23 cellular contexts compared by ENCODE assay signal in the genomic region with DNA sequence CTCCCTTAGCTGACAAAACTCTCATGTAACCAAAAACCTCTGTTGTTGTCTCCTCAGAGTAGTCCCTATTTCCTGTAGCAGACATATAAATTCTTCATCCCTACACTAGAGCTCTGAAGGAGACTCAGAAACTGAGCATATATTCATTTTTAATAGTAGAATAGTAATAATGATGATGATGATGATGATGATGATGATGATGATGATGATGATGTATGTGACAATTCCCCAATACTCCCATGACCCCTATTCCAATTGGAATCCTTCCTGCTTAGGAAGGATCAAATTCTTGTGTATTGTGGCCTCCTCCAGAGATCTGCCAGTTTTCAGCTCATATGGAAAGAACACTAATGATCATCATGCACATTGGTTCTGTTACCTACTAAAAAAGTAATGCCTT. TPM values are rescaled to one million over a fixed set of nuclear protein-coding genes. Genes with fewer than 3 reads are reported as not detected.
DNase-seq lines count a peak whose midpoint lies in the region; ATAC-seq and TF ChIP-seq lines count a peak whose summit lies in the region.
"Had no signal": no experiment of that assay in that cellular context is flagged by ENCODE, and none has a peak within 500 bp of the region (broad histone marks: within the 10 kb centered on the region; RNA-seq: fewer than 3 reads in every experiment).

No MANE protein-coding gene starts in this region.

- H3K4me1 ChIP-seq in HEK293 (ENCODE audit: control insufficient read depth, insufficient read depth, low read length): peaks cover 8% of the 10 kb centered on the region
- H3K4me1 ChIP-seq in subcutaneous abdominal adipose tissue (ENCODE audit: control insufficient read depth in 5 of 5, insufficient read depth in 5 of 5, low read length in 5 of 5): peaks cover 0 to 4% (median 0%) of the 10 kb centered on the region in 5 donors
- H3K4me1 ChIP-seq in prostate gland (replicated peaks): no peaks in the 10 kb centered on the region
- H3K4me1 ChIP-seq: BE2C, BLaER1 had no signal

- TF ChIP-seq CTCF in HEK293 (tag by site-specific recombination; IDR thresholded peaks at IDR 0.05) (no peak), prostate gland (IDR thresholded peaks at IDR 0.05) (no peak)

- H3K27me3 ChIP-seq in subcutaneous abdominal adipose tissue (ENCODE audit: control insufficient read depth in 5 of 5, insufficient read depth in 4 of 5, low read length in 5 of 5) (no peaks in the 10 kb centered on the region), prostate gland (replicated peaks; ENCODE audit: insufficient read depth) (no peaks in the 10 kb centered on the region)
- H3K27me3 ChIP-seq: BE2C, BLaER1 had no signal

- H3K9me3 ChIP-seq in HEK293 (ENCODE audit: control insufficient read depth, insufficient read depth, low read depth, low read length): no peaks in the 10 kb centered on the region
- no peaks in the 10 kb centered on the region for H3K9me3 ChIP-seq in subcutaneous abdominal adipose tissue (ENCODE audit: control insufficient read depth in 5 of 5, low read length in 5 of 5)
- H3K9me3 ChIP-seq in prostate gland: no peaks in the 10 kb centered on the region
- H3K9me3 ChIP-seq: BE2C, BLaER1 had no signal

- no peak for ATAC-seq in GM18858 (IDR thresholded peaks at IDR 0.05; ENCODE audit: unreplicated experiment)
- ATAC-seq: GM12878 had no signal

- no peak for TF ChIP-seq POLR2A in prostate gland (IDR thresholded peaks at IDR 0.05)

- H3K4me3 ChIP-seq in HEK293 (ENCODE audit: low read depth, low read length) (no peak overlapping the region), subcutaneous abdominal adipose tissue (ENCODE audit: low read depth in 1 of 5, low read length in 5 of 5) (no peak overlapping the region), prostate gland (no peak overlapping the region)
- H3K4me3 ChIP-seq: BLaER1, GM12878 had no signal

- H3K27ac ChIP-seq in HEK293 (ENCODE audit: extremely low read depth, low read depth, low read length) (no peak overlapping the region), subcutaneous abdominal adipose tissue (ENCODE audit: low read depth, low read length) (peak overlapping the region; percentile 12), prostate gland (no peak overlapping the region)
- H3K27ac ChIP-seq: BLaER1 had no signal

- intact Hi-C loops in prostate gland (cut with DNase I): no loop called here

- H3K36me3 ChIP-seq in HEK293 (ENCODE audit: control insufficient read depth in 2 of 2, insufficient read depth in 1 of 2, low read length in 2 of 2) (no peaks in the 10 kb centered on the region), subcutaneous abdominal adipose tissue (ENCODE audit: control insufficient read depth in 5 of 5, insufficient read depth in 5 of 5, low read length in 5 of 5) (peaks cover 0 to 12% (median 10%) of the 10 kb centered on the region in 5 donors), prostate gland (no peaks in the 10 kb centered on the region)
- H3K36me3 ChIP-seq: BE2C, BLaER1 had no signal

- CTCF ChIA-PET in HEK293 (lab: Yijun Ruan, JAX): no interaction called here

- DNase-seq in NCI-H69 (lab: John Stamatoyannopoulos, UW) (peak; percentile 19), prostate gland (ENCODE audit: low spot score) (no peak)
- DNase-seq: 8988T; ACHN; BE2C; C1 segment of cervical spinal cord; CD4-positive, alpha-beta memory T cell; CD4-positive, CD25-positive, alpha-beta regulatory T cell; CD8-positive, alpha-beta memory T cell; COR-L47; DMS 273 treated with DMSO at 0.1 percent for 48 hours; DMS153; DMS53; DMS79; DND-41; EL; GDM1 had no signal

- POLR2A ChIA-PET in HEK293 (lab: Yijun Ruan, JAX): no interaction called here

- peak overlapping the region in 1 of 5 donors; percentile 42 for H3K9ac ChIP-seq in subcutaneous abdominal adipose tissue (ENCODE audit: low read length in 5 of 5)
- H3K9ac ChIP-seq: BLaER1 had no signal

TF ChIP-seq in HEK293, 187 proteins besides CTCF, POLR2A, EP300 and RAD21:
- TF ChIP-seq, protein P1, sequence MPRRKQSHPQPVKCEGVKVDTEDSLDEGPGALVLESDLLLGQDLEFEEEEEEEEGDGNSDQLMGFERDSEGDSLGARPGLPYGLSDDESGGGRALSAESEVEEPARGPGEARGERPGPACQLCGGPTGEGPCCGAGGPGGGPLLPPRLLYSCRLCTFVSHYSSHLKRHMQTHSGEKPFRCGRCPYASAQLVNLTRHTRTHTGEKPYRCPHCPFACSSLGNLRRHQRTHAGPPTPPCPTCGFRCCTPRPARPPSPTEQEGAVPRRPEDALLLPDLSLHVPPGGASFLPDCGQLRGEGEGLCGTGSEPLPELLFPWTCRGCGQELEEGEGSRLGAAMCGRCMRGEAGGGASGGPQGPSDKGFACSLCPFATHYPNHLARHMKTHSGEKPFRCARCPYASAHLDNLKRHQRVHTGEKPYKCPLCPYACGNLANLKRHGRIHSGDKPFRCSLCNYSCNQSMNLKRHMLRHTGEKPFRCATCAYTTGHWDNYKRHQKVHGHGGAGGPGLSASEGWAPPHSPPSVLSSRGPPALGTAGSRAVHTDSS (tag by site-specific recombination; IDR thresholded peaks at IDR 0.05): peak; percentile 93
- TF ChIP-seq, protein P2, sequence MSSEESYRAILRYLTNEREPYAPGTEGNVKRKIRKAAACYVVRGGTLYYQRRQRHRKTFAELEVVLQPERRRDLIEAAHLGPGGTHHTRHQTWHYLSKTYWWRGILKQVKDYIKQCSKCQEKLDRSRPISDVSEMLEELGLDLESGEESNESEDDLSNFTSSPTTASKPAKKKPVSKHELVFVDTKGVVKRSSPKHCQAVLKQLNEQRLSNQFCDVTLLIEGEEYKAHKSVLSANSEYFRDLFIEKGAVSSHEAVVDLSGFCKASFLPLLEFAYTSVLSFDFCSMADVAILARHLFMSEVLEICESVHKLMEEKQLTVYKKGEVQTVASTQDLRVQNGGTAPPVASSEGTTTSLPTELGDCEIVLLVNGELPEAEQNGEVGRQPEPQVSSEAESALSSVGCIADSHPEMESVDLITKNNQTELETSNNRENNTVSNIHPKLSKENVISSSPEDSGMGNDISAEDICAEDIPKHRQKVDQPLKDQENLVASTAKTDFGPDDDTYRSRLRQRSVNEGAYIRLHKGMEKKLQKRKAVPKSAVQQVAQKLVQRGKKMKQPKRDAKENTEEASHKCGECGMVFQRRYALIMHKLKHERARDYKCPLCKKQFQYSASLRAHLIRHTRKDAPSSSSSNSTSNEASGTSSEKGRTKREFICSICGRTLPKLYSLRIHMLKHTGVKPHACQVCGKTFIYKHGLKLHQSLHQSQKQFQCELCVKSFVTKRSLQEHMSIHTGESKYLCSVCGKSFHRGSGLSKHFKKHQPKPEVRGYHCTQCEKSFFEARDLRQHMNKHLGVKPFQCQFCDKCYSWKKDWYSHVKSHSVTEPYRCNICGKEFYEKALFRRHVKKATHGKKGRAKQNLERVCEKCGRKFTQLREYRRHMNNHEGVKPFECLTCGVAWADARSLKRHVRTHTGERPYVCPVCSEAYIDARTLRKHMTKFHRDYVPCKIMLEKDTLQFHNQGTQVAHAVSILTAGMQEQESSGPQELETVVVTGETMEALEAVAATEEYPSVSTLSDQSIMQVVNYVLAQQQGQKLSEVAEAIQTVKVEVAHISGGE (tag by site-specific recombination; conservative IDR thresholded peaks at IDR 0.05; ENCODE audit: low read depth): no peak

RNA-seq across cellular contexts. Expression of a gene that starts 26.7 kb away (rescaled TPM):
- total RNA-seq in prostate gland: 1 to 10 TPM; 1.4 to 3.5 TPM
- total RNA-seq: CD4-positive, alpha-beta memory T cell; CD4-positive, CD25-positive, alpha-beta regulatory T cell; CD8-positive, alpha-beta memory T cell; G401 had no signal
